ENCODE assay signal across 9 cellular contexts in genomic region chr13:77492982-77493381, GRCh38. TPM values are rescaled to one million over a fixed set of nuclear protein-coding genes. Genes with fewer than 3 reads are reported as not detected.
DNase-seq lines count a peak whose midpoint lies in the region; ATAC-seq, FAIRE-seq and TF ChIP-seq lines count a peak whose summit lies in the region.
"Had no signal": no experiment of that assay in that cellular context is flagged by ENCODE, and none has a peak within 500 bp of the region (broad histone marks: within the 10 kb centered on the region; RNA-seq: fewer than 3 reads in every experiment).

No MANE protein-coding gene starts in this region.

- H3K23me2 ChIP-seq in H1 (ENCODE audit: low read depth, low read length) = no peaks in the 10 kb centered on the region

- H4K5ac ChIP-seq in H1 (ENCODE audit: insufficient read length, low read depth, low read length) = no peak overlapping the region

- H3K79me1 ChIP-seq in H1 (ENCODE audit: low read depth, low read length) = no peaks in the 10 kb centered on the region

- no peak overlapping the region for H3K4me3 ChIP-seq in cardiac muscle cell
- H3K4me3 ChIP-seq in H1 (ENCODE audit: extremely low read depth in 1 of 4, insufficient read depth in 2 of 4, low read depth in 3 of 4, low read length in 4 of 4) = no peak overlapping the region

- TF ChIP-seq CTCF in cardiac muscle cell (IDR thresholded peaks at IDR 0.05; ENCODE audit: low read depth, low read length) (peak; percentile 47), H1 (IDR thresholded peaks at IDR 0.05; ENCODE audit: control extremely low read depth in 1 of 3, insufficient read depth in 1 of 3, low read depth in 1 of 3, low read length in 3 of 3) (peak in 1 of 3 experiments; percentile 16; a peak in 1 of 4 replicates)

- H3K27me3 ChIP-seq in cardiac muscle cell (no peaks in the 10 kb centered on the region), H1 (replicated peaks in 1 of 4; ENCODE audit: control insufficient read depth in 3 of 4, extremely low read depth in 1 of 4, insufficient read depth in 3 of 4, low read length in 3 of 4) (no peaks in the 10 kb centered on the region)

- TF ChIP-seq POLR2A in H1 (IDR thresholded peaks at IDR 0.05; ENCODE audit: control extremely low read depth in 1 of 2, low read depth in 2 of 2, low read length in 2 of 2) = no peak

- H3K4me1 ChIP-seq in cardiac muscle cell (ENCODE audit: low read depth) (no peaks in the 10 kb centered on the region), H1 (replicated peaks in 1 of 4; ENCODE audit: control insufficient read depth in 3 of 4, insufficient read depth in 4 of 4, low read length in 3 of 4) (no peaks in the 10 kb centered on the region)

- no peak overlapping the region for H3K4ac ChIP-seq in H1 (replicated peaks; ENCODE audit: insufficient read length, low read depth, low read length)

- H3K36me3 ChIP-seq in cardiac muscle cell (no peaks in the 10 kb centered on the region), H1 (ENCODE audit: control insufficient read depth in 2 of 4, insufficient read depth in 4 of 4, low read length in 3 of 4) (no peaks in the 10 kb centered on the region)

- ATAC-seq in left ventricle myocardium superior (no peak), HG03060 (IDR thresholded peaks at IDR 0.05; ENCODE audit: low read depth, unreplicated experiment) (peak; percentile 46), HG02970 (IDR thresholded peaks at IDR 0.05; ENCODE audit: low FRiP score, unreplicated experiment) (no peak)

- FAIRE-seq in H1 (lab: Jason Lieb, UNC) = no peak
- FAIRE-seq: G401.6 had no signal

- no peak overlapping the region for H2AFZ ChIP-seq in H1 (ENCODE audit: low read length)

- no peak overlapping the region for H4K8ac ChIP-seq in H1 (ENCODE audit: extremely low read depth, insufficient read depth, low read length)

- POLR2A ChIA-PET in H1 (lab: Charles Lee; ENCODE audit: partially characterized antibody) = interaction anchor here (1.0 kb wide), 1 partner anchor 9 kb away, joined by 3 read pairs; no protein-coding TSS in a partner anchor

- H3K4me2 ChIP-seq in H1 (ENCODE audit: insufficient read depth in 1 of 2, low read depth in 2 of 2, low read length in 2 of 2) = no peak overlapping the region

- H3K27ac ChIP-seq in cardiac muscle cell = no peak overlapping the region
- H3K27ac ChIP-seq in H1 (ENCODE audit: low read depth, low read length) = no peak overlapping the region

- TF ChIP-seq RAD21 in H1 (IDR thresholded peaks at IDR 0.05 in 1 of 2, conservative IDR thresholded peaks at IDR 0.05 in 1 of 2; ENCODE audit: low read depth in 2 of 2, low read length in 2 of 2) = peak; percentile 29 to 34; a peak in 3 of 4 replicates

- H3K79me2 ChIP-seq in H1 (ENCODE audit: control insufficient read depth in 1 of 2, insufficient read depth in 2 of 2, low read length in 2 of 2) = no peaks in the 10 kb centered on the region

- H3K23ac ChIP-seq in H1 (ENCODE audit: insufficient read length) = no peak overlapping the region

- no peak overlapping the region for H3K18ac ChIP-seq in H1 (ENCODE audit: extremely low read depth, low read length)

- H4K20me1 ChIP-seq in H1 (replicated peaks in 1 of 2; ENCODE audit: control insufficient read depth in 1 of 2, insufficient read depth in 2 of 2, low read length in 2 of 2) = no peaks in the 10 kb centered on the region

- H2BK5ac ChIP-seq in H1 (ENCODE audit: low read depth, low read length) = no peak overlapping the region

- no peak overlapping the region for H3K14ac ChIP-seq in H1 (ENCODE audit: insufficient read length)

- no peak overlapping the region for H2BK12ac ChIP-seq in H1 (ENCODE audit: low read depth, low read length)

- H2BK120ac ChIP-seq in H1 (replicated peaks; ENCODE audit: low read depth, low read length) = no peak overlapping the region

- H2BK20ac ChIP-seq in H1 (ENCODE audit: low read length) = no peak overlapping the region

- H3K9me3 ChIP-seq in cardiac muscle cell (ENCODE audit: low read depth) = no peaks in the 10 kb centered on the region
- no peaks in the 10 kb centered on the region for H3K9me3 ChIP-seq in H1 (ENCODE audit: insufficient read depth in 2 of 2, low read depth in 1 of 2, low read length in 1 of 2)

- no peak for TF ChIP-seq EP300 in H1 (IDR thresholded peaks at IDR 0.05; ENCODE audit: borderline replicate concordance in 1 of 2, low read depth in 2 of 2, low read length in 2 of 2)

- no peak overlapping the region for H2BK15ac ChIP-seq in H1 (ENCODE audit: low read length)

- H3K9ac ChIP-seq in H1 (replicated peaks in 1 of 4; ENCODE audit: extremely low read depth in 1 of 4, low read depth in 3 of 4, low read length in 3 of 4) = no peak overlapping the region

- H3K56ac ChIP-seq in H1 (replicated peaks; ENCODE audit: insufficient read length, low read depth, low read length) = no peak overlapping the region

- intact Hi-C loops in left ventricle myocardium superior (cut with micrococcal nuclease) = no loop called here

- WGBS in H1 (ENCODE audit: extremely low coverage in 1 of 2, insufficient coverage in 1 of 2, insufficient read length in 1 of 2, insufficient replicate concordance in 2 of 2, low coverage in 1 of 2, low lambda C conversion rate in 2 of 2, missing lambda C conversion rate in 1 of 2), 2 experiments = 90% methylated on average over 1 of the region's 1 CpG; no CpG with 5 or more reads in 1 of the 2 experiments

- DNase-seq in cardiac muscle cell (ENCODE audit: low read depth in 1 of 2, low spot score in 1 of 2) (peak; percentile 23 to 42), left ventricle myocardium superior (no peak), NCI-H526 (lab: John Stamatoyannopoulos, UW) (peak; percentile 37 to 51), H1 (ENCODE audit: low read depth in 1 of 2, low spot score in 2 of 2) (no peak), putamen (ENCODE audit: low spot score) (peak; percentile 25), dedifferentiated amniotic fluid mesenchymal stem cell (ENCODE audit: extremely low spot score) (no peak)

- CTCF ChIA-PET in H1 (lab: Charles Lee; ENCODE audit: partially characterized antibody) = interaction anchor here (1.0 to 3.0 kb wide), 6 partner anchors 9 to 176 kb away, joined by 3 to 16 read pairs (median 4); no protein-coding TSS in a partner anchor

- no peak overlapping the region for H2AK5ac ChIP-seq in H1 (ENCODE audit: low read depth, low read length)

- H4K91ac ChIP-seq in H1 (replicated peaks; ENCODE audit: insufficient read length, low read length) = no peak overlapping the region

TF ChIP-seq in H1, 55 proteins besides CTCF, POLR2A, EP300 and RAD21:
- TF ChIP-seq SIN3A (conservative IDR thresholded peaks at IDR 0.05 in 1 of 2, IDR thresholded peaks at IDR 0.05 in 1 of 2; ENCODE audit: low read depth in 1 of 2, low read length in 2 of 2) (no peak), ATF3 (IDR thresholded peaks at IDR 0.05; ENCODE audit: insufficient read depth, low read depth, low read length) (no peak), POU5F1 (IDR thresholded peaks at IDR 0.05; ENCODE audit: low read depth, low read length) (no peak), MAFK (IDR thresholded peaks at IDR 0.05; ENCODE audit: low read depth, low read length) (no peak), RXRA (IDR thresholded peaks at IDR 0.05; ENCODE audit: insufficient read depth, low read depth, low read length) (no peak), TBP (IDR thresholded peaks at IDR 0.05; ENCODE audit: low read depth, low read length) (no peak), RBBP5 (IDR thresholded peaks at IDR 0.05; ENCODE audit: borderline replicate concordance, low read depth, low read length) (no peak), JUN (IDR thresholded peaks at IDR 0.05; ENCODE audit: low read depth, low read length) (no peak), GTF2F1 (IDR thresholded peaks at IDR 0.05; ENCODE audit: borderline replicate concordance, low read depth, low read length) (no peak)

RNA-seq across cellular contexts. Expression of gene SCEL, which starts 42.5 kb away (rescaled TPM):
- total RNA-seq in cardiac muscle cell = not detected in 2 replicates
- not detected in 2 replicates for polyA plus RNA-seq in cardiac muscle cell
- total RNA-seq in left ventricle myocardium superior = not detected
- not detected in 2 replicates for total RNA-seq in H1 (2021; fragmentation: NEBNext Ultra II Directional; extraction: Animal tissue kit (Norgen Biotek cat#: 25700))
- not detected in 2 replicates for polyA plus RNA-seq in H1 (2011; rRNA removed)
- not detected for polyA plus RNA-seq in H1 (2011; cell fraction: cytosol; rRNA removed)
- not detected for polyA plus RNA-seq in H1 (2011; cell fraction: nucleus; rRNA removed)
- not detected in 4 replicates for polyA plus RNA-seq in H1 (2012, experiment 1 of 2)
- not detected for polyA plus RNA-seq in H1 (2012, experiment 2 of 2)
- polyA plus RNA-seq in H1 (2013, experiment 1 of 2) = not detected
- not detected for polyA plus RNA-seq in H1 (2013, experiment 2 of 2)
- not detected in 2 replicates for polyA minus RNA-seq in H1 (2011; rRNA and poly(A)+ RNA removed)
- polyA minus RNA-seq in H1 (2011; cell fraction: cytosol; rRNA and poly(A)+ RNA removed) = not detected
- polyA minus RNA-seq in H1 (2011; cell fraction: nucleus; rRNA and poly(A)+ RNA removed) = not detected

Comparison
In these comparisons a context has a peak if more than half of its experiments do, and no peak if none do; other contexts are left out.
1. DNase-seq: peak in cardiac muscle cell (2 of 2), NCI-H526 (2 of 2) and putamen (single experiment); none in left ventricle myocardium superior (single experiment), H1 (0 of 2) and dedifferentiated amniotic fluid mesenchymal stem cell (single experiment).